In the genomic region with DNA sequence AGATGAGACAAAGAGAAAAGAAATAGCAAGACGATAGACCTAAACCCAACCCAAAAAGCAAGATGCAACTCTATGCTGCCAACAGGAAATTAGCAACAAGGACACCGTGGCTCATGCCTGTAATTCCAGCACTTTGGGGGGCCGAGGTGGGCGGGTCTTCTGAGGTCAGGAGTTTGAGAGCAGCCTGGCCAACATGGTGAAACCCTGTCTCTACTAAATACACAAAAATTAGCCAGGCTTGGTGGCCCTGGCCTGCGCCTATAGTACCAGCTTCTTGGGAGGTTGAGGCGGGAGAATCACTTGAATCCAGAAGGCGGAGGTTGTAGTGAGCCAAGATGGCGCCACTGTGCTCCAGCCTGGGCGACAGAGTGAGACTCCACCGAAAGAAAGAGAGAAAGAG, we compare ENCODE assay signal across 22 cellular contexts. TPM values are rescaled to one million over a fixed set of nuclear protein-coding genes. Genes with fewer than 3 reads are reported as not detected.
DNase-seq lines count a peak whose midpoint lies in the region; ATAC-seq, FAIRE-seq and TF ChIP-seq lines count a peak whose summit lies in the region.
"Had no signal": no experiment of that assay in that cellular context is flagged by ENCODE, and none has a peak within 500 bp of the region (broad histone marks: within the 10 kb centered on the region; RNA-seq: fewer than 3 reads in every experiment).

No MANE protein-coding gene starts in this region.

- no peak overlapping the region for H2BK5ac ChIP-seq in mesendoderm (ENCODE audit: low read length)

- H4K5ac ChIP-seq in mesendoderm (ENCODE audit: low read length), result no peak overlapping the region

- H3K36me3 ChIP-seq in CD8-positive, alpha-beta T cell (ENCODE audit: insufficient read depth, low read length), result no peaks in the 10 kb centered on the region
- no peaks in the 10 kb centered on the region for H3K36me3 ChIP-seq in K562 (ENCODE audit: control insufficient read depth, insufficient read depth, low read length)
- no peaks in the 10 kb centered on the region for H3K36me3 ChIP-seq in mesendoderm (ENCODE audit: control insufficient read depth, insufficient read depth, low read length)
- no peaks in the 10 kb centered on the region for H3K36me3 ChIP-seq in ovary
- H3K36me3 ChIP-seq: HAP-1 had no signal

- H3K4me2 ChIP-seq in K562 (ENCODE audit: insufficient read depth, low read length) (no peak overlapping the region), mesendoderm (ENCODE audit: low read length) (no peak overlapping the region)
- H3K4me2 ChIP-seq: KMS-11 had no signal

- H3K9me3 ChIP-seq in CD8-positive, alpha-beta T cell (ENCODE audit: low read length), result no peaks in the 10 kb centered on the region
- H3K9me3 ChIP-seq in K562 (replicated peaks; ENCODE audit: control insufficient read depth, insufficient read depth, low read depth, low read length) (no peaks in the 10 kb centered on the region), ovary (no peaks in the 10 kb centered on the region)
- H3K9me3 ChIP-seq: HAP-1 had no signal

- no peaks in the 10 kb centered on the region for H4K20me1 ChIP-seq in K562 (replicated peaks; ENCODE audit: control insufficient read depth, insufficient read depth, low read length)

- no peak overlapping the region for H2BK15ac ChIP-seq in mesendoderm (replicated peaks; ENCODE audit: low read depth)

- 85% methylated on average over 7 of the region's 10 CpGs for WGBS in K562 (ENCODE audit: insufficient coverage, low coverage, missing lambda C conversion rate)
- no CpG with 5 or more reads among the region's 10 CpGs for WGBS in mesendoderm (ENCODE audit: extremely low coverage, insufficient coverage, low lambda C conversion rate)
- 81 to 86% (median 84%) methylated on average over 10 of the region's 10 CpGs for WGBS in ovary, 3 donors

- H3K27ac Mint-ChIP-seq in activated CD4-positive, alpha-beta T cell treated with anti-CD3 and anti-CD28 coated beads, Interleukin-2, amount 10 ng/mL, durations not matched to agents 24 days and 14 days, result no peak overlapping the region
- peak overlapping the region; percentile 19 for H3K27ac Mint-ChIP-seq in CD8-positive, alpha-beta T cell
- no peak overlapping the region for H3K27ac Mint-ChIP-seq in activated T-helper 2 cell treated with anti-CD3 and anti-CD28 coated beads, Interferon-gamma antibody, Interleukin-2, Interleukin-4, amounts not matched to agents 10 μg/mL and 5 μg/mL and 100 μg/mL, durations not matched to agents 14 hours and 24 hours and 36 hours
- H3K27ac Mint-ChIP-seq: HFFc6 had no signal

- no peak overlapping the region for H3K27ac ChIP-seq in CD8-positive, alpha-beta T cell (ENCODE audit: low read depth, low read length)
- H3K27ac ChIP-seq in K562 (ENCODE audit: extremely low read depth, low read depth, low read length), result no peak overlapping the region
- H3K27ac ChIP-seq in mesendoderm (ENCODE audit: low read depth, low read length), result no peak overlapping the region
- no peak overlapping the region for H3K27ac ChIP-seq in ovary
- H3K27ac ChIP-seq in caudate nucleus (ENCODE audit: low read depth, low read length), result no peak overlapping the region
- H3K27ac ChIP-seq: KMS-11 had no signal

- in situ Hi-C loops in K562 (cut with MboI), result no loop called here

- H3K4ac ChIP-seq in mesendoderm (ENCODE audit: low read depth, low read length), result no peak overlapping the region

- no peak overlapping the region for H2BK120ac ChIP-seq in mesendoderm (ENCODE audit: low read depth, low read length)

- H3K27me3 ChIP-seq in CD8-positive, alpha-beta T cell (ENCODE audit: insufficient read depth, low read length), result no peaks in the 10 kb centered on the region
- no peaks in the 10 kb centered on the region for H3K27me3 ChIP-seq in K562 (ENCODE audit: control insufficient read depth in 2 of 2, insufficient read depth in 2 of 2, low read length in 2 of 2)
- no peaks in the 10 kb centered on the region for H3K27me3 ChIP-seq in mesendoderm (ENCODE audit: insufficient read depth, low read length, poor library complexity)
- no peaks in the 10 kb centered on the region for H3K27me3 ChIP-seq in ovary

- H4K8ac ChIP-seq in mesendoderm (ENCODE audit: low read depth, low read length), result no peak overlapping the region

- no peak for TF ChIP-seq CTCF in CD8-positive, alpha-beta T cell (IDR thresholded peaks at IDR 0.05)
- no peak for TF ChIP-seq CTCF in K562 (IDR thresholded peaks at IDR 0.05 in 2 of 3, conservative IDR thresholded peaks at IDR 0.05 in 1 of 3; ENCODE audit: insufficient read depth in 2 of 3, low read depth in 1 of 3, low read length in 3 of 3)
- TF ChIP-seq CTCF in ovary (IDR thresholded peaks at IDR 0.05), result no peak

- H3K4me1 Mint-ChIP-seq in activated CD4-positive, alpha-beta T cell treated with anti-CD3 and anti-CD28 coated beads, Interleukin-2, amount 10 ng/mL, durations not matched to agents 24 days and 14 days, result peaks cover 31% of the 10 kb centered on the region
- H3K4me1 Mint-ChIP-seq in CD8-positive, alpha-beta T cell (ENCODE audit: low read depth), result peaks cover 41% of the 10 kb centered on the region
- H3K4me1 Mint-ChIP-seq in activated T-helper 2 cell treated with anti-CD3 and anti-CD28 coated beads, Interferon-gamma antibody, Interleukin-2, Interleukin-4, amounts not matched to agents 10 μg/mL and 5 μg/mL and 100 μg/mL, durations not matched to agents 14 hours and 24 hours and 36 hours (ENCODE audit: low read depth), result peaks cover 35% of the 10 kb centered on the region

- no peak overlapping the region for H2AK5ac ChIP-seq in mesendoderm (ENCODE audit: low read length)

- no peak for TF ChIP-seq RAD21 in K562 (CRISPR knock-in tag; conservative IDR thresholded peaks at IDR 0.05 in 1 of 2, IDR thresholded peaks at IDR 0.05 in 1 of 2)

- H3K4me1 ChIP-seq in CD8-positive, alpha-beta T cell (ENCODE audit: insufficient read depth, low read length), result no peaks in the 10 kb centered on the region
- H3K4me1 ChIP-seq in K562 (replicated peaks in 1 of 2; ENCODE audit: control insufficient read depth in 2 of 2, insufficient read depth in 2 of 2, low read length in 2 of 2) (peaks cover 0 to 11% of the 10 kb centered on the region in 2 experiments; a peak in 3 of 5 replicates), mesendoderm (ENCODE audit: control insufficient read depth, low read depth, low read length) (no peaks in the 10 kb centered on the region), ovary (ENCODE audit: insufficient read depth) (no peaks in the 10 kb centered on the region)
- H3K4me1 ChIP-seq: HAP-1 had no signal

- peaks cover 32% of the 10 kb centered on the region for H3K36me3 Mint-ChIP-seq in activated CD4-positive, alpha-beta T cell treated with anti-CD3 and anti-CD28 coated beads, Interleukin-2, amount 10 ng/mL, durations not matched to agents 24 days and 14 days (ENCODE audit: low read depth)
- peaks cover 25% of the 10 kb centered on the region for H3K36me3 Mint-ChIP-seq in CD8-positive, alpha-beta T cell
- peaks cover 52% of the 10 kb centered on the region for H3K36me3 Mint-ChIP-seq in activated T-helper 2 cell treated with anti-CD3 and anti-CD28 coated beads, Interferon-gamma antibody, Interleukin-2, Interleukin-4, amounts not matched to agents 10 μg/mL and 5 μg/mL and 100 μg/mL, durations not matched to agents 14 hours and 24 hours and 36 hours (ENCODE audit: low read depth)

- POLR2A ChIA-PET in CD8-positive, alpha-beta T cell (lab: Charles Lee), result interaction anchor here (1.6 kb wide), 1 partner anchor 8 kb away, joined by 3 read pairs; no protein-coding TSS in a partner anchor
- POLR2A ChIA-PET in K562 (lab: Yijun Ruan, JAX), result no interaction called here

- H3K56ac ChIP-seq in mesendoderm (ENCODE audit: low read length), result no peak overlapping the region

- H3K79me1 ChIP-seq in mesendoderm (ENCODE audit: low read length), result no peaks in the 10 kb centered on the region

- no peaks in the 10 kb centered on the region for H3K27me3 Mint-ChIP-seq in activated CD4-positive, alpha-beta T cell treated with anti-CD3 and anti-CD28 coated beads, Interleukin-2, amount 10 ng/mL, durations not matched to agents 24 days and 14 days
- no peaks in the 10 kb centered on the region for H3K27me3 Mint-ChIP-seq in CD8-positive, alpha-beta T cell (ENCODE audit: low read depth)
- H3K27me3 Mint-ChIP-seq in activated T-helper 2 cell treated with anti-CD3 and anti-CD28 coated beads, Interferon-gamma antibody, Interleukin-2, Interleukin-4, amounts not matched to agents 10 μg/mL and 5 μg/mL and 100 μg/mL, durations not matched to agents 14 hours and 24 hours and 36 hours (ENCODE audit: low read depth), result no peaks in the 10 kb centered on the region

- BruUV-seq in K562 (replicated peaks; lab: Mats Ljungman, UMichigan), result no TSS peak

- 0 out of 2 replicates have a peak overlapping the region, but pooled peaks have one; percentile 12 for H2AFZ ChIP-seq in K562 (ENCODE audit: low read depth, low read length)

- TF ChIP-seq POLR2A in K562 (conservative IDR thresholded peaks at IDR 0.05) (no peak), ovary (IDR thresholded peaks at IDR 0.05) (no peak)

- H3K79me2 ChIP-seq in K562 (ENCODE audit: control insufficient read depth, insufficient read depth, low read length), result no peaks in the 10 kb centered on the region
- H3K79me2 ChIP-seq in mesendoderm (ENCODE audit: control insufficient read depth, insufficient read depth, low read length), result no peaks in the 10 kb centered on the region

- TF ChIP-seq EP300 in K562 (IDR thresholded peaks at IDR 0.05; ENCODE audit: low read length) (no peak), ovary (IDR thresholded peaks at IDR 0.05) (no peak)

- H3K9me3 Mint-ChIP-seq in activated CD4-positive, alpha-beta T cell treated with anti-CD3 and anti-CD28 coated beads, Interleukin-2, amount 10 ng/mL, durations not matched to agents 24 days and 14 days, result peaks cover 27% of the 10 kb centered on the region
- H3K9me3 Mint-ChIP-seq in CD8-positive, alpha-beta T cell, result peaks cover 15% of the 10 kb centered on the region
- H3K9me3 Mint-ChIP-seq in activated T-helper 2 cell treated with anti-CD3 and anti-CD28 coated beads, Interferon-gamma antibody, Interleukin-2, Interleukin-4, amounts not matched to agents 10 μg/mL and 5 μg/mL and 100 μg/mL, durations not matched to agents 14 hours and 24 hours and 36 hours, result peaks cover 32% of the 10 kb centered on the region
- H3K9me3 Mint-ChIP-seq: HFFc6 had no signal

- no peak for FAIRE-seq in K562 (lab: Jason Lieb, UNC)

- CTCF ChIA-PET in CD8-positive, alpha-beta T cell (lab: Charles Lee), result interaction anchor here (1.3 to 3.4 kb wide), 2 partner anchors 11 to 15 kb away, joined by 4 to 15 read pairs; no protein-coding TSS in a partner anchor
- CTCF ChIA-PET in K562 (lab: Yijun Ruan, JAX; ENCODE audit: low intra/inter-chr PET ratio), result no interaction called here

- H3K9ac ChIP-seq in K562 (ENCODE audit: insufficient read depth in 1 of 2, low read depth in 2 of 2, low read length in 2 of 2) (no peak overlapping the region), mesendoderm (ENCODE audit: low read length) (no peak overlapping the region)
- H3K9ac ChIP-seq: KMS-11 had no signal

- H3K4me3 Mint-ChIP-seq in activated CD4-positive, alpha-beta T cell treated with anti-CD3 and anti-CD28 coated beads, Interleukin-2, amount 10 ng/mL, durations not matched to agents 24 days and 14 days, result no peak overlapping the region
- no peak overlapping the region for H3K4me3 Mint-ChIP-seq in CD8-positive, alpha-beta T cell
- H3K4me3 Mint-ChIP-seq in activated T-helper 2 cell treated with anti-CD3 and anti-CD28 coated beads, Interferon-gamma antibody, Interleukin-2, Interleukin-4, amounts not matched to agents 10 μg/mL and 5 μg/mL and 100 μg/mL, durations not matched to agents 14 hours and 24 hours and 36 hours (ENCODE audit: low read depth), result no peak overlapping the region
- H3K4me3 Mint-ChIP-seq: HFFc6 had no signal

- DNase-seq in activated CD4-positive, alpha-beta T cell treated with anti-CD3 and anti-CD28 coated beads, Interleukin-2, amount 10 ng/mL, durations not matched to agents 24 days and 14 days, result peak; percentile 43
- no peak for DNase-seq in activated CD4-positive, alpha-beta T cell treated with anti-CD3 and anti-CD28 coated beads, Interleukin-2, amount 50 U/mL, for 1 hour
- no peak for DNase-seq in CD8-positive, alpha-beta T cell
- no peak for DNase-seq in K562 (ENCODE audit: extremely low read depth in 1 of 4, low spot score in 3 of 4)
- DNase-seq in mesendoderm, result peak; percentile 40
- DNase-seq in activated T-helper 2 cell treated with anti-CD3 and anti-CD28 coated beads, Interferon-gamma antibody, Interleukin-2, Interleukin-4, amounts not matched to agents 10 μg/mL and 5 μg/mL and 100 μg/mL, durations not matched to agents 14 hours and 24 hours and 36 hours (ENCODE audit: low spot score), result no peak
- no peak for DNase-seq in ovary
- DNase-seq in caudate nucleus (lab: John Stamatoyannopoulos, UW), result no peak
- DNase-seq: 8988T; ACHN; HFFc6; IMR-90; MM.1S; NCI-H2029; NCI-H446; NCI-H524 treated with DMSO at 0.1 percent for 48 hours; NCI-H82; NK-92 treated with Interleukin-12 subunit alpha and Interleukin-12 subunit beta, amount 100 ng/mL, for 24 hours; PC-3 had no signal

- no peaks in the 10 kb centered on the region for H3K9me1 ChIP-seq in K562 (ENCODE audit: control insufficient read depth, insufficient read depth, low read length)

- no peak for ATAC-seq in CD8-positive, alpha-beta T cell
- no peak for ATAC-seq in K562
- ATAC-seq: PC-3 had no signal

- no peak overlapping the region for H3K23ac ChIP-seq in mesendoderm (ENCODE audit: low read length)

- intact Hi-C loops in activated CD4-positive, alpha-beta T cell treated with anti-CD3 and anti-CD28 coated beads, Interleukin-2, amount 10 ng/mL, durations not matched to agents 24 days and 14 days (cut with micrococcal nuclease), result no loop called here
- intact Hi-C loops in CD8-positive, alpha-beta T cell (cut with DNase I, micrococcal nuclease), result no loop called here
- intact Hi-C loops in K562 (cut with micrococcal nuclease) (no loop called here), ovary (cut with DNase I) (no loop called here)
- intact Hi-C loops in activated T-helper 2 cell treated with anti-CD3 and anti-CD28 coated beads, Interferon-gamma antibody, Interleukin-2, Interleukin-4, amounts not matched to agents 10 μg/mL and 5 μg/mL and 100 μg/mL, durations not matched to agents 14 hours and 24 hours and 36 hours (cut with micrococcal nuclease), result no loop called here

- no peak overlapping the region for H3K18ac ChIP-seq in mesendoderm (ENCODE audit: low read length)

- no peak overlapping the region for H3K4me3 ChIP-seq in CD8-positive, alpha-beta T cell (ENCODE audit: low read depth, low read length)
- H3K4me3 ChIP-seq in K562, result no peak overlapping the region
- no peak overlapping the region for H3K4me3 ChIP-seq in mesendoderm (ENCODE audit: low read length)
- no peak overlapping the region for H3K4me3 ChIP-seq in ovary
- H3K4me3 ChIP-seq: HAP-1 had no signal

RNA-seq across cellular contexts. Expression of gene IL10RA, which starts 24.3 kb away (rescaled TPM):
- total RNA-seq in activated CD4-positive, alpha-beta T cell treated with anti-CD3 and anti-CD28 coated beads, Interleukin-2, amount 10 ng/mL, durations not matched to agents 24 days and 14 days, result 86.6 and 89.9 TPM in 2 replicates
- 100 to 1,000 TPM; 295 to 299 TPM for total RNA-seq in CD8-positive, alpha-beta T cell
- 33.8 and 58.3 TPM in 2 replicates for total RNA-seq in K562 (2011; cell fraction: chromatin; rRNA removed; ENCODE audit: low replicate concordance)
- total RNA-seq in K562 (2011; cell fraction: nucleolus; rRNA removed), result 34.2 and 42.5 TPM in 2 replicates
- 41.9 and 43.4 TPM in 2 replicates for total RNA-seq in K562 (2011; cell fraction: nucleoplasm; rRNA removed)
- total RNA-seq in K562 (2014; rRNA removed) (2.9 and 3.5 TPM in 2 replicates), K562 (2014; rRNA removed; fragmentation: Illumina TruSeq; extraction: Trizol) (2.0 and 2.9 TPM in 2 replicates), K562 (2015; rRNA removed; fragmentation: Illumina TruSeq; extraction: Trizol) (1.4 and 2.1 TPM in 2 replicates), K562 (2021) (4.6 and 4.9 TPM in 2 replicates), ovary (10 to 100 TPM in 1 of 7 donors, 1 to 10 TPM in 6; 2.0 to 13.7 (median 6.7) TPM)
- polyA plus RNA-seq in K562 (2011; rRNA removed) (15.4 and 17.3 TPM in 2 replicates), K562 (2014; fragmentation: Illumina TruSeq; extraction: Trizol) (4.0 and 4.5 TPM in 2 replicates), K562 (2014; fragmentation: Nextera tagmentation; extraction: Ambion mirVana) (under 1 TPM; 0.17 to 0.48 TPM), K562 (2014; rRNA removed) (2.7 and 3.6 TPM in 2 replicates), ovary (10 to 100 TPM in 1 of 2 donors, 1 to 10 TPM in 1; 2.6 to 14.1 TPM)
- polyA plus RNA-seq in K562 (2011; cell fraction: cytosol; rRNA removed), result 9.1 and 23.9 TPM in 2 replicates
- polyA plus RNA-seq in K562 (2011; cell fraction: nucleus; rRNA removed), result 18.2 and 38.1 TPM in 2 replicates
- 3.8 and 12.5 TPM in 2 replicates for polyA plus RNA-seq in K562 (2012)
- 19.8 and 20.3 TPM in 2 replicates for polyA minus RNA-seq in K562 (2011; rRNA and poly(A)+ RNA removed)
- 7.5 and 11.4 TPM in 2 replicates for polyA minus RNA-seq in K562 (2011; cell fraction: cytosol; rRNA and poly(A)+ RNA removed)
- 24.1 and 28.3 TPM in 2 replicates for polyA minus RNA-seq in K562 (2011; cell fraction: nucleus; rRNA and poly(A)+ RNA removed)
- 0.06 TPM for polyA plus RNA-seq in mesendoderm (2013, experiment 1 of 2)
- polyA plus RNA-seq in mesendoderm (2013, experiment 2 of 2), result 0.10 TPM
- 144 and 147 TPM in 2 replicates for total RNA-seq in activated T-helper 2 cell treated with anti-CD3 and anti-CD28 coated beads, Interferon-gamma antibody, Interleukin-2, Interleukin-4, amounts not matched to agents 10 μg/mL and 5 μg/mL and 100 μg/mL, durations not matched to agents 14 hours and 24 hours and 36 hours
- total RNA-seq: HFFc6, IMR-90, PC-3 had no signal
- polyA plus RNA-seq: BJ had no signal

RNA-seq across cellular contexts. Expression of gene TMPRSS13, which starts 32.7 kb away (rescaled TPM):
- total RNA-seq in activated CD4-positive, alpha-beta T cell treated with anti-CD3 and anti-CD28 coated beads, Interleukin-2, amount 10 ng/mL, durations not matched to agents 24 days and 14 days, result 1.2 and 1.5 TPM in 2 replicates
- total RNA-seq in CD8-positive, alpha-beta T cell, result 1 to 10 TPM; 1.7 TPM
- total RNA-seq in K562 (2011; cell fraction: chromatin; rRNA removed; ENCODE audit: low replicate concordance), result 1.1 TPM in 2 replicates
- 0.33 and 0.66 TPM in 2 replicates for total RNA-seq in K562 (2011; cell fraction: nucleolus; rRNA removed)
- 0.46 and 0.59 TPM in 2 replicates for total RNA-seq in K562 (2011; cell fraction: nucleoplasm; rRNA removed)
- total RNA-seq in K562 (2014; rRNA removed) (0.08 and 0.27 TPM in 2 replicates), K562 (2014; rRNA removed; fragmentation: Illumina TruSeq; extraction: Trizol) (0.15 TPM in 1 of 2 replicates, not detected in the other), K562 (2015; rRNA removed; fragmentation: Illumina TruSeq; extraction: Trizol) (0.14 and 0.19 TPM in 2 replicates), K562 (2021) (0.29 and 0.34 TPM in 2 replicates), ovary (1 to 10 TPM in 1 of 7 donors, under 1 TPM in 4, not detected in 2; 0.12 to 2.0 (median 0.24) TPM)
- polyA plus RNA-seq in K562 (2011; rRNA removed) (0.25 and 0.37 TPM in 2 replicates), K562 (2014; fragmentation: Illumina TruSeq; extraction: Trizol) (0.13 and 0.24 TPM in 2 replicates), K562 (2014; fragmentation: Nextera tagmentation; extraction: Ambion mirVana) (under 1 TPM; 0.11 to 0.13 TPM), K562 (2014; rRNA removed) (0.23 and 0.25 TPM in 2 replicates), ovary (under 1 TPM; 0.05 to 0.22 TPM)
- polyA plus RNA-seq in K562 (2011; cell fraction: cytosol; rRNA removed), result 0.24 and 0.46 TPM in 2 replicates
- 1.2 and 1.7 TPM in 2 replicates for polyA plus RNA-seq in K562 (2011; cell fraction: nucleus; rRNA removed)
- polyA plus RNA-seq in K562 (2012), result 0.29 and 0.48 TPM in 2 replicates
- 0.21 TPM in 2 replicates for polyA minus RNA-seq in K562 (2011; rRNA and poly(A)+ RNA removed)
- 0.48 TPM in 1 of 2 replicates, not detected in the other for polyA minus RNA-seq in K562 (2011; cell fraction: cytosol; rRNA and poly(A)+ RNA removed)
- polyA minus RNA-seq in K562 (2011; cell fraction: nucleus; rRNA and poly(A)+ RNA removed), result 0.40 and 0.44 TPM in 2 replicates
- 1.6 TPM for polyA plus RNA-seq in mesendoderm (2013, experiment 1 of 2)
- polyA plus RNA-seq in mesendoderm (2013, experiment 2 of 2), result 1.4 TPM
- 2.7 and 5.3 TPM in 2 replicates for total RNA-seq in activated T-helper 2 cell treated with anti-CD3 and anti-CD28 coated beads, Interferon-gamma antibody, Interleukin-2, Interleukin-4, amounts not matched to agents 10 μg/mL and 5 μg/mL and 100 μg/mL, durations not matched to agents 14 hours and 24 hours and 36 hours
- total RNA-seq: HFFc6, IMR-90 had no signal
- polyA plus RNA-seq: BJ, IMR-90 had no signal

Comparison
In these comparisons a context has a peak if more than half of its experiments do, and no peak if none do; other contexts are left out.
1. DNase-seq: peak in activated CD4-positive, alpha-beta T cell treated with anti-CD3 and anti-CD28 coated beads, Interleukin-2, amount 10 ng/mL, durations not matched to agents 24 days and 14 days (single experiment) and mesendoderm (single experiment); none in activated CD4-positive, alpha-beta T cell treated with anti-CD3 and anti-CD28 coated beads, Interleukin-2, amount 50 U/mL, for 1 hour (single experiment), CD8-positive, alpha-beta T cell (0 of 7), K562 (0 of 4), activated T-helper 2 cell treated with anti-CD3 and anti-CD28 coated beads, Interferon-gamma antibody, Interleukin-2, Interleukin-4, amounts not matched to agents 10 μg/mL and 5 μg/mL and 100 μg/mL, durations not matched to agents 14 hours and 24 hours and 36 hours (single experiment), ovary (0 of 5) and caudate nucleus (0 of 61).